In the genomic region with DNA sequence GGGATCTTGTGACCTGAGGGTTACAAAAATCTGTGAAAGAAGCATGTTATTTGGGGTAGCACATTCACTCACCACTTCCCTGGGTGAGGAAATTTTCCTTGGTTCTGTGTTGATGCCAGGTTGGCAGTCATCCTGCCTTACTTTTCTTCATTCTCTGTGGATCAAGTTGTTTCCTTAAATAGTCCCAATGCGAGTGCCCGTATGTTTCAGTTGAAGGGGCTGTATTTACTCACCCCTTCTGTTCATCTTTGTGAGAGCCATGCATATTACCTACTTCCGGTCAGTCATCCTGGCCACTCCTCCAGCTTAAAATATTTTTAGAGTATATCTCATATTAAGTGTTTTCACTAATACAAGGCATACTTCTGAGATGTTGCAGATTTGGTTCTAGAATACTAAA, we compare ENCODE assay signal across 21 cellular contexts. TPM values are rescaled to one million over a fixed set of nuclear protein-coding genes. Genes with fewer than 3 reads are reported as not detected.
A peak's percentile ranks its signal among the peaks of the same experiment; 100 is the strongest.
DNase-seq lines count a peak whose midpoint lies in the region; ATAC-seq, FAIRE-seq and TF ChIP-seq lines count a peak whose summit lies in the region.
"Had no signal": no experiment of that assay in that cellular context is flagged by ENCODE, and none has a peak within 500 bp of the region (broad histone marks: within the 10 kb centered on the region; RNA-seq: fewer than 3 reads in every experiment).

No MANE protein-coding gene starts in this region.

- no peak for TF ChIP-seq POLR2A in A549 (IDR thresholded peaks at IDR 0.05; ENCODE audit: low read length)
- no peak for TF ChIP-seq POLR2A in GM12892 (IDR thresholded peaks at IDR 0.05; ENCODE audit: low read depth, low read length)
- TF ChIP-seq POLR2A in body of pancreas (IDR thresholded peaks at IDR 0.05): no peak

- no peaks in the 10 kb centered on the region for H3K36me3 Mint-ChIP-seq in CD4-positive, alpha-beta memory T cell

- H3K4me1 ChIP-seq in A549 (peaks cover 31% of the 10 kb centered on the region), keratinocyte (ENCODE audit: control insufficient read depth, extremely low read depth, insufficient read depth, low read length) (peaks cover 16% of the 10 kb centered on the region), body of pancreas (peaks cover 28% of the 10 kb centered on the region)
- no peaks in the 10 kb centered on the region for H3K4me1 ChIP-seq in CD4-positive, alpha-beta memory T cell (ENCODE audit: insufficient read depth, low read length)
- H3K4me1 ChIP-seq: BE2C had no signal

- no peak for DNase-seq in A549 (ENCODE audit: low read depth in 1 of 2, low spot score in 1 of 2)
- no peak for DNase-seq in GM12892 (ENCODE audit: insufficient read length)
- peak; percentile 52 for DNase-seq in bronchial epithelial cell (ENCODE audit: low read depth)
- no peak for DNase-seq in keratinocyte (ENCODE audit: low read depth, low spot score)
- no peak for DNase-seq in body of pancreas
- no peak for DNase-seq in CD4-positive, alpha-beta memory T cell
- DNase-seq: ACHN; BE2C; C1 segment of cervical spinal cord; CD4-positive, alpha-beta T cell; DMS153; DMS79 treated with DMSO at 0.1 percent for 48 hours; GF-D8; GM23248; HCEC 1CT had no signal

- H3K9me1 ChIP-seq in keratinocyte (ENCODE audit: control insufficient read depth, extremely low read depth, insufficient read depth, low read length): no peaks in the 10 kb centered on the region

- H3K9ac ChIP-seq in keratinocyte (ENCODE audit: control insufficient read depth, extremely low read depth, insufficient read depth, low read length): no peak overlapping the region
- H3K9ac ChIP-seq: GM23248 had no signal

- H3K9me3 ChIP-seq in A549 (peaks cover 7% of the 10 kb centered on the region), keratinocyte (ENCODE audit: control insufficient read depth, low read depth, low read length) (no peaks in the 10 kb centered on the region), body of pancreas (no peaks in the 10 kb centered on the region)
- H3K9me3 ChIP-seq in CD4-positive, alpha-beta memory T cell (ENCODE audit: control insufficient read depth in 1 of 2, low read length in 2 of 2): no peaks in the 10 kb centered on the region
- H3K9me3 ChIP-seq: BE2C had no signal

- no peaks in the 10 kb centered on the region for H4K20me1 ChIP-seq in keratinocyte (ENCODE audit: control insufficient read depth, extremely low read depth, insufficient read depth, low read length)

- H3K9me3 Mint-ChIP-seq in CD4-positive, alpha-beta memory T cell: peaks cover 0 to 6% (median 2%) of the 10 kb centered on the region in 8 donors

- no peak overlapping the region for H3K4me2 ChIP-seq in A549
- H3K4me2 ChIP-seq in keratinocyte (ENCODE audit: control insufficient read depth, extremely low read depth, insufficient read depth, low read depth, low read length): peak overlapping the region; percentile 22

- ATAC-seq in A549: no peak
- no peak for ATAC-seq in GM19351 (IDR thresholded peaks at IDR 0.05; ENCODE audit: unreplicated experiment)
- no peak for ATAC-seq in body of pancreas
- ATAC-seq: K562 had no signal

- CTCF ChIA-PET in A549 (lab: Yijun Ruan, JAX): no interaction called here
- CTCF ChIA-PET in CD4-positive, alpha-beta memory T cell (lab: Charles Lee; ENCODE audit: partially characterized antibody): no interaction called here

- FAIRE-seq in A549 (lab: Jason Lieb, UNC) (no peak), GM12892 (lab: Jason Lieb, UNC) (peak; percentile 64), bronchial epithelial cell (lab: Jason Lieb, UNC) (no peak), keratinocyte (lab: Jason Lieb, UNC) (no peak)
- FAIRE-seq: GM19239, H54, K562 had no signal

- H3K27me3 ChIP-seq in bronchial epithelial cell (ENCODE audit: control insufficient read depth, insufficient read depth, low read length) (no peaks in the 10 kb centered on the region), keratinocyte (ENCODE audit: control insufficient read depth, extremely low read depth, insufficient read depth, low read length) (no peaks in the 10 kb centered on the region), body of pancreas (no peaks in the 10 kb centered on the region)
- no peaks in the 10 kb centered on the region for H3K27me3 ChIP-seq in CD4-positive, alpha-beta memory T cell (ENCODE audit: insufficient read depth, low read length)
- H3K27me3 ChIP-seq: BE2C had no signal

- H3K4me3 Mint-ChIP-seq in CD4-positive, alpha-beta memory T cell: no peak overlapping the region
- H3K4me3 Mint-ChIP-seq: CD4-positive, alpha-beta T cell had no signal

- H3K79me2 ChIP-seq in keratinocyte (ENCODE audit: control insufficient read depth, insufficient read depth, low read length): no peaks in the 10 kb centered on the region

- no peak overlapping the region for H3K4me3 ChIP-seq in A549
- H3K4me3 ChIP-seq in bronchial epithelial cell (ENCODE audit: low read depth, low read length): no peak overlapping the region
- H3K4me3 ChIP-seq in keratinocyte (ENCODE audit: control insufficient read depth in 2 of 3, extremely low read depth in 1 of 3, insufficient read depth in 2 of 3, low read depth in 1 of 3, low read length in 3 of 3): no peak overlapping the region
- H3K4me3 ChIP-seq in body of pancreas: no peak overlapping the region
- H3K4me3 ChIP-seq in CD4-positive, alpha-beta memory T cell (ENCODE audit: low read length in 2 of 2): no peak overlapping the region
- H3K4me3 ChIP-seq: GM23248, K562 had no signal

- TF ChIP-seq CTCF in A549 (IDR thresholded peaks at IDR 0.05): no peak
- no peak for TF ChIP-seq CTCF in bronchial epithelial cell (IDR thresholded peaks at IDR 0.05; ENCODE audit: insufficient read depth, low read length, severe bottlenecking)
- TF ChIP-seq CTCF in keratinocyte (optimal IDR thresholded peaks at IDR 0.05 in 1 of 3, IDR thresholded peaks at IDR 0.05 in 1 of 3, conservative IDR thresholded peaks at IDR 0.05 in 1 of 3; ENCODE audit: extremely low read depth in 1 of 3, insufficient read depth in 2 of 3, low read length in 3 of 3): no peak
- no peak for TF ChIP-seq CTCF in body of pancreas (IDR thresholded peaks at IDR 0.05)

- peak overlapping the region; percentile 54 to 78 for H3K27ac ChIP-seq in A549
- no peak overlapping the region for H3K27ac ChIP-seq in keratinocyte (ENCODE audit: control insufficient read depth, insufficient read depth, low read length)
- no peak overlapping the region for H3K27ac ChIP-seq in body of pancreas
- H3K27ac ChIP-seq in CD4-positive, alpha-beta memory T cell (ENCODE audit: low read depth, low read length): no peak overlapping the region
- H3K27ac ChIP-seq: GM23248, HL-60 had no signal

- H2AFZ ChIP-seq in keratinocyte (ENCODE audit: control insufficient read depth, low read length): peak overlapping the region; percentile 54
- H2AFZ ChIP-seq: GM23248 had no signal

- POLR2A ChIA-PET in A549 (lab: Yijun Ruan, JAX): no interaction called here
- POLR2A ChIA-PET in CD4-positive, alpha-beta memory T cell (lab: Charles Lee; ENCODE audit: partially characterized antibody): no interaction called here

- dilution Hi-C loops in keratinocyte (cut with MboI; ENCODE audit: extremely low pct_ligation_motif_present, low sequenced_read_pairs): no loop called here

- H3K4me1 Mint-ChIP-seq in CD4-positive, alpha-beta memory T cell: no peaks in the 10 kb centered on the region

- no peak for TF ChIP-seq RAD21 in A549 (conservative IDR thresholded peaks at IDR 0.05 in 1 of 2, IDR thresholded peaks at IDR 0.05 in 1 of 2)

- H3K36me3 ChIP-seq in bronchial epithelial cell (ENCODE audit: control insufficient read depth, insufficient read depth, low read length): no peaks in the 10 kb centered on the region
- H3K36me3 ChIP-seq in keratinocyte (ENCODE audit: control insufficient read depth in 2 of 2, extremely low read depth in 1 of 2, insufficient read depth in 2 of 2, low read length in 2 of 2): no peaks in the 10 kb centered on the region
- no peaks in the 10 kb centered on the region for H3K36me3 ChIP-seq in body of pancreas (replicated peaks in 1 of 2; ENCODE audit: insufficient read depth in 1 of 2, low read depth in 2 of 2)
- no peaks in the 10 kb centered on the region for H3K36me3 ChIP-seq in CD4-positive, alpha-beta memory T cell (ENCODE audit: insufficient read depth, low read length)
- H3K36me3 ChIP-seq: BE2C had no signal

- no peak for TF ChIP-seq EP300 in A549 (IDR thresholded peaks at IDR 0.05)

- H3K27ac Mint-ChIP-seq in CD4-positive, alpha-beta memory T cell: no peak overlapping the region
- H3K27ac Mint-ChIP-seq: CD4-positive, alpha-beta T cell had no signal

- whole genome bisulfite sequencing in A549 (ENCODE audit: missing lambda C conversion rate): 98% methylated on average over 3 of the region's 3 CpGs
- WGBS in body of pancreas, 2 donors: 76 to 93% methylated on average over 3 of the region's 3 CpGs

- intact Hi-C loops in body of pancreas (cut with DNase I): no loop called here
- intact Hi-C loops in CD4-positive, alpha-beta memory T cell (cut with micrococcal nuclease): no loop called here

- no peaks in the 10 kb centered on the region for H3K27me3 Mint-ChIP-seq in CD4-positive, alpha-beta memory T cell
- H3K27me3 Mint-ChIP-seq: CD4-positive, alpha-beta T cell had no signal

TF ChIP-seq in A549, 52 proteins besides CTCF, POLR2A, EP300 and RAD21:
- TF ChIP-seq RFX5 (IDR thresholded peaks at IDR 0.05): no peak

RNA-seq across cellular contexts. Expression of a gene that starts 2.6 kb away (rescaled TPM):
- polyA plus RNA-seq in A549 (2011; rRNA removed) (0.56 and 0.78 TPM in 2 replicates), A549 (2017; fragmentation: RNase III; extraction: RNeasy Plus Mini Kit Qiagen cat#74134 plus additional on column Dnase treatment) (0.22 to 0.51 TPM (median 0.30 TPM) in 3 replicates), keratinocyte (0.05 to 0.11 TPM (median 0.05 TPM) in 3 replicates)
- polyA plus RNA-seq in A549 (2012; cell fraction: cytosol; rRNA removed): 0.03 and 0.04 TPM in 2 replicates
- 0.04 and 0.23 TPM in 2 replicates for polyA plus RNA-seq in A549 (2012; cell fraction: nucleus; rRNA removed)
- polyA minus RNA-seq in A549 (2011; rRNA and poly(A)+ RNA removed): 0.25 TPM in 1 of 2 replicates, not detected in the other
- not detected for polyA plus RNA-seq in GM12892 (2012; ENCODE audit: missing spikeins)
- total RNA-seq in bronchial epithelial cell (0.26 TPM in 1 of 2 replicates, not detected in the other), body of pancreas (1 to 10 TPM in 1 of 2 donors, not detected in 1; 7.3 TPM)
- polyA plus RNA-seq in keratinocyte (2011; ENCODE audit: low read depth): not detected
- 0.05 TPM in 1 of 2 replicates, not detected in the other for polyA plus RNA-seq in keratinocyte (2011; cell fraction: cytosol; rRNA removed)
- polyA plus RNA-seq in keratinocyte (2011; cell fraction: nucleus; rRNA removed): 0.07 TPM in 1 of 2 replicates, not detected in the other
- not detected in 2 replicates for polyA plus RNA-seq in keratinocyte (2012; ENCODE audit: low replicate concordance)
- 0.13 TPM in 1 of 3 replicates, not detected in the others for polyA minus RNA-seq in keratinocyte
- polyA minus RNA-seq in keratinocyte (2011; cell fraction: cytosol; rRNA and poly(A)+ RNA removed): not detected
- polyA minus RNA-seq in keratinocyte (2011; cell fraction: nucleus; rRNA and poly(A)+ RNA removed): not detected in 2 replicates
- total RNA-seq in CD4-positive, alpha-beta memory T cell: not detected
- not detected for polyA plus RNA-seq in CD4-positive, alpha-beta memory T cell
- total RNA-seq: CD4-positive, alpha-beta T cell; GM23248; HT1080 had no signal
- polyA plus RNA-seq: GM23248 had no signal

Comparison
In these comparisons a context has a peak if more than half of its experiments do, and no peak if none do; other contexts are left out.
1. H3K27ac ChIP-seq: peak in A549 (2 of 2); none in keratinocyte (single experiment), body of pancreas (0 of 4) and CD4-positive, alpha-beta memory T cell (single experiment).